15 cellular contexts compared by ENCODE assay signal in the genomic region with DNA sequence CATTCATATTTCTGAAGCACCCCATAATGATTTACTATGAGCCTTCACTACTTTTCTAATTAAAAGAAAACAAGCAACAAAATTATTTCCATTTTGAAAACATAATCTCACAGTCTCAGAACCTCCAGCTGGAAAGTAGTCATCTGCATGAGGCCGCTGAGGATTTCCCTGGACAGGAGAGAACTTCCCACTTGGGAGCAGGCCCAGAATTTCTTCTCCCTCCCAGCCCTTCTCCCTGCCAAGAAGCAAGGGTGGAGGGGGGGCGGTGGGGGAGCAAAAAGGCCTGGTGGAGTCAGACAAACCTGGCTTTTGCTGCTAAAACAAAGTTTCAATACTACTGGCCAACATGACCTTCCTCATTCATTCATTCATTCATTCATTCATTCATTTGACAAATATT.
DNase-seq lines count a peak whose midpoint lies in the region; ATAC-seq and TF ChIP-seq lines count a peak whose summit lies in the region.
"Had no signal": no experiment of that assay in that cellular context is flagged by ENCODE, and none has a peak within 500 bp of the region (broad histone marks: within the 10 kb centered on the region; RNA-seq: fewer than 3 reads in every experiment).

No MANE protein-coding gene starts in this region.

- no peak for TF ChIP-seq POLR2A in testis (IDR thresholded peaks at IDR 0.05)
- no peak for TF ChIP-seq POLR2A in stomach (IDR thresholded peaks at IDR 0.05)

- intact Hi-C loops in testis (cut with DNase I; ENCODE audit: low total_unique reads) (no loop called here), stomach (cut with DNase I; ENCODE audit: low total_unique reads) (no loop called here)

- H3K4me3 ChIP-seq in testis (no peak overlapping the region), stomach (no peak overlapping the region)

- H3K9me3 ChIP-seq in testis (no peaks in the 10 kb centered on the region), stomach (no peaks in the 10 kb centered on the region)

- 19 to 29% methylated on average over 1 to 2 of the region's 2 CpGs for WGBS in testis, 2 donors
- 6 to 30% (median 18%) methylated on average over 2 of the region's 2 CpGs for whole genome bisulfite sequencing in stomach, 5 donors

- no peaks in the 10 kb centered on the region for H3K27me3 ChIP-seq in testis
- H3K27me3 ChIP-seq in stomach = no peaks in the 10 kb centered on the region

- peak; percentile 67 for DNase-seq in M059J (ENCODE audit: low read depth)
- DNase-seq in dedifferentiated amniotic fluid mesenchymal stem cell (ENCODE audit: extremely low spot score) = peak; percentile 32
- peak; percentile 1 for DNase-seq in inferior parietal cortex (ENCODE audit: extremely low spot score)
- DNase-seq in testis = peak; percentile 64
- no peak for DNase-seq in stomach
- DNase-seq in NCI-H1417 treated with DMSO at 0.1 percent for 48 hours (lab: John Stamatoyannopoulos, UW) = no peak
- DNase-seq in T-helper 2 cell = no peak
- DNase-seq: amniotic stem cell, H9, mesenchymal stem cell, NCI-H2081 treated with DMSO at 0.1 percent for 48 hours, T-helper 17 cell, trophoblast cell had no signal

- no peaks in the 10 kb centered on the region for H3K36me3 ChIP-seq in testis (ENCODE audit: low read depth, missing control alignments)
- no peaks in the 10 kb centered on the region for H3K36me3 ChIP-seq in stomach

- H3K4me1 ChIP-seq in testis (no peaks in the 10 kb centered on the region), stomach (peaks cover 0 to 32% (median 18%) of the 10 kb centered on the region in 4 donors)

- no peak for TF ChIP-seq EP300 in stomach (IDR thresholded peaks at IDR 0.05)

- H3K27ac ChIP-seq in testis (no peak overlapping the region), stomach (peak overlapping the region in 1 of 5 donors; percentile 61)

- no peak for ATAC-seq in HG02588 (IDR thresholded peaks at IDR 0.05; ENCODE audit: unreplicated experiment)
- ATAC-seq: CD8-positive, alpha-beta T cell; T-helper 17 cell had no signal

- TF ChIP-seq CTCF in testis (IDR thresholded peaks at IDR 0.05) = no peak
- TF ChIP-seq CTCF in stomach (IDR thresholded peaks at IDR 0.05) = no peak

Comparison
In these comparisons a context has a peak if more than half of its experiments do, and no peak if none do; other contexts are left out.
1. DNase-seq: peak in M059J (single experiment), dedifferentiated amniotic fluid mesenchymal stem cell (single experiment), inferior parietal cortex (single experiment) and testis (single experiment); none in stomach (single experiment), NCI-H1417 treated with DMSO at 0.1 percent for 48 hours (single experiment) and T-helper 2 cell (0 of 5).